13 cellular contexts compared by ENCODE assay signal in genomic region chr6:37209461-37210205, GRCh38. TPM values are rescaled to one million over a fixed set of nuclear protein-coding genes. Genes with fewer than 3 reads are reported as not detected.
DNase-seq lines count a peak whose midpoint lies in the region; ATAC-seq, FAIRE-seq and TF ChIP-seq lines count a peak whose summit lies in the region.
"Had no signal": no experiment of that assay in that cellular context is flagged by ENCODE, and none has a peak within 500 bp of the region (broad histone marks: within the 10 kb centered on the region; RNA-seq: fewer than 3 reads in every experiment).

No MANE protein-coding gene starts in this region.

- TF ChIP-seq CTCF in HepG2 (CRISPR knock-in tag; IDR thresholded peaks at IDR 0.05) (no peak), right lobe of liver (IDR thresholded peaks at IDR 0.05) (no peak)

- no peaks in the 10 kb centered on the region for H3K36me3 Mint-ChIP-seq in activated T-cell treated with anti-CD3 and anti-CD28 coated beads, Interleukin-2, amount 50 U/mL, for 24 hours (ENCODE audit: low read depth)
- H3K36me3 Mint-ChIP-seq in effector memory CD8-positive, alpha-beta T cell (ENCODE audit: insufficient read depth) = peaks cover 4% of the 10 kb centered on the region

- no peak overlapping the region for H3K9ac ChIP-seq in HepG2 (ENCODE audit: insufficient read depth, low read depth, low read length)

- H3K79me2 ChIP-seq in HepG2 (ENCODE audit: insufficient read depth, low read length) = no peaks in the 10 kb centered on the region

- no peaks in the 10 kb centered on the region for H3K36me3 ChIP-seq in HepG2 (replicated peaks in 1 of 2; ENCODE audit: control insufficient read depth in 1 of 2, insufficient read depth in 2 of 2, low read length in 2 of 2)
- H3K36me3 ChIP-seq in right lobe of liver = no peaks in the 10 kb centered on the region
- H3K36me3 ChIP-seq: ascending aorta, tibial nerve, WERI-Rb-1 had no signal

- DNase-seq in HepG2 (ENCODE audit: low spot score) (no peak), right lobe of liver (no peak), GM19238 (ENCODE audit: insufficient read length, low spot score) (no peak), NCI-H2196 treated with DMSO at 0.1 percent for 48 hours (lab: John Stamatoyannopoulos, UW; ENCODE audit: unreplicated experiment) (no peak)
- DNase-seq in activated T-cell treated with anti-CD3 and anti-CD28 coated beads, Interleukin-2, amount 50 U/mL, for 24 hours = peak; percentile 61
- peak; percentile 14 to 28 (median 26) for DNase-seq in effector memory CD8-positive, alpha-beta T cell

- in situ Hi-C loops in HepG2 (cut with HindIII; ENCODE audit: extremely low pct_ligation_motif_present, low pct_unique_long_range_greater_than_20kb) = loop anchor here (5.0 to 10.0 kb wide), 4 partner anchors 157 to 442 kb away; partner anchors contain the start of gene C6orf89

- peak overlapping the region; percentile 85 for H3K27ac Mint-ChIP-seq in activated T-cell treated with anti-CD3 and anti-CD28 coated beads, Interleukin-2, amount 50 U/mL, for 24 hours
- peak overlapping the region; percentile 62 to 85 for H3K27ac Mint-ChIP-seq in effector memory CD8-positive, alpha-beta T cell

- no peak for TF ChIP-seq POLR2A in HepG2 (IDR thresholded peaks at IDR 0.05; ENCODE audit: insufficient read depth in 1 of 2, low read depth in 2 of 2, low read length in 2 of 2)
- TF ChIP-seq POLR2A in right lobe of liver (IDR thresholded peaks at IDR 0.05) = no peak

- no peaks in the 10 kb centered on the region for H4K20me1 ChIP-seq in HepG2 (ENCODE audit: insufficient read depth, low read length)

- TF ChIP-seq EP300 in HepG2 (IDR thresholded peaks at IDR 0.05; ENCODE audit: low read depth in 2 of 2, low read length in 2 of 2) (no peak), HepG2 (CRISPR knock-in tag; IDR thresholded peaks at IDR 0.05; ENCODE audit: borderline replicate concordance) (no peak)

- no peak for FAIRE-seq in HepG2 (lab: Jason Lieb, UNC)
- FAIRE-seq: A549 had no signal

- intact Hi-C loops in HepG2 (cut with micrococcal nuclease; ENCODE audit: unreplicated experiment) (loop anchor here (1.0 kb wide), 4 partner anchors 158 to 324 kb away; partner anchors contain the start of gene C6orf89), right lobe of liver (cut with DNase I) (loop anchor here in 1 of 2 donors (10.0 kb wide), 1 partner anchor 185 kb away; no protein-coding TSS in a partner anchor)

- H3K27me3 Mint-ChIP-seq in activated T-cell treated with anti-CD3 and anti-CD28 coated beads, Interleukin-2, amount 50 U/mL, for 24 hours = no peaks in the 10 kb centered on the region
- no peaks in the 10 kb centered on the region for H3K27me3 Mint-ChIP-seq in effector memory CD8-positive, alpha-beta T cell

- H3K4me1 ChIP-seq in HepG2 (ENCODE audit: insufficient read depth, low read length) (peaks cover 19% of the 10 kb centered on the region), right lobe of liver (peaks cover 0 to 8% (median 4%) of the 10 kb centered on the region in 4 donors)
- H3K4me1 ChIP-seq: ascending aorta had no signal

- H2AFZ ChIP-seq in HepG2 (ENCODE audit: low read length) = no peak overlapping the region

- TF ChIP-seq RAD21 in HepG2 (CRISPR knock-in tag; IDR thresholded peaks at IDR 0.05) = no peak

- H3K27me3 ChIP-seq in HepG2 (ENCODE audit: control insufficient read depth in 1 of 2, insufficient read depth in 2 of 2, low read length in 2 of 2) = peaks cover 5 to 22% of the 10 kb centered on the region in 2 experiments; a peak in 3 of 5 replicates
- H3K27me3 ChIP-seq in right lobe of liver = no peaks in the 10 kb centered on the region
- H3K27me3 ChIP-seq: ascending aorta, tibial nerve had no signal

- no peaks in the 10 kb centered on the region for H3K9me3 ChIP-seq in HepG2 (ENCODE audit: low read length)
- H3K9me3 ChIP-seq in right lobe of liver = no peaks in the 10 kb centered on the region
- H3K9me3 ChIP-seq: A549, ascending aorta, tibial nerve had no signal

- H3K4me2 ChIP-seq in HepG2 (ENCODE audit: low read depth, low read length) = no peak overlapping the region
- H3K4me2 ChIP-seq: A549 had no signal

- ATAC-seq in HepG2 (no peak), right lobe of liver (no peak), HG03159 (IDR thresholded peaks at IDR 0.05; ENCODE audit: unreplicated experiment) (no peak), GM18858 (IDR thresholded peaks at IDR 0.05; ENCODE audit: unreplicated experiment) (no peak)
- peak; percentile 69 for ATAC-seq in effector memory CD8-positive, alpha-beta T cell (replicated peaks)

- BruUV-seq in HepG2 (replicated peaks; lab: Mats Ljungman, UMichigan) = no TSS peak

- H3K4me3 ChIP-seq in HepG2 (replicated peaks in 1 of 3; ENCODE audit: insufficient read depth in 1 of 3, low read depth in 2 of 3, low read length in 3 of 3) (no peak overlapping the region), right lobe of liver (no peak overlapping the region)
- H3K4me3 ChIP-seq: A549, ascending aorta, GM12878, tibial nerve had no signal

- H3K4me1 Mint-ChIP-seq in activated T-cell treated with anti-CD3 and anti-CD28 coated beads, Interleukin-2, amount 50 U/mL, for 24 hours (ENCODE audit: low read depth) = peaks cover 54% of the 10 kb centered on the region
- H3K4me1 Mint-ChIP-seq in effector memory CD8-positive, alpha-beta T cell (ENCODE audit: low read depth in 2 of 2) = peaks cover 26 to 30% of the 10 kb centered on the region in 2 donors

- no peak overlapping the region for H3K4me3 Mint-ChIP-seq in activated T-cell treated with anti-CD3 and anti-CD28 coated beads, Interleukin-2, amount 50 U/mL, for 24 hours
- peak overlapping the region; percentile 3 for H3K4me3 Mint-ChIP-seq in effector memory CD8-positive, alpha-beta T cell

- no peaks in the 10 kb centered on the region for H3K9me3 Mint-ChIP-seq in activated T-cell treated with anti-CD3 and anti-CD28 coated beads, Interleukin-2, amount 50 U/mL, for 24 hours
- H3K9me3 Mint-ChIP-seq in effector memory CD8-positive, alpha-beta T cell = no peaks in the 10 kb centered on the region

- WGBS in HepG2 (ENCODE audit: low lambda C conversion rate) = 38% methylated on average over 12 of the region's 12 CpGs
- WGBS in right lobe of liver (ENCODE audit: insufficient coverage, low coverage, low lambda C conversion rate, missing lambda C conversion rate) = 57% methylated on average over 10 of the region's 12 CpGs

- CTCF ChIA-PET in HepG2 (lab: Yijun Ruan, JAX; ENCODE audit: low intra/inter-chr PET ratio, low total read pairs) = interaction anchor here (0.9 to 10.6 kb wide), 9 partner anchors 38 to 443 kb away, joined by 3 to 268 read pairs (median 9); partner anchors contain the start of gene C6orf89

- H3K27ac ChIP-seq in HepG2 (ENCODE audit: extremely low read length, insufficient read depth, low read length) = no peak overlapping the region
- no peak overlapping the region for H3K27ac ChIP-seq in right lobe of liver
- H3K27ac ChIP-seq: ascending aorta, tibial nerve, WERI-Rb-1 had no signal

- POLR2A ChIA-PET in HepG2 (lab: Yijun Ruan, JAX) = interaction anchor here (0.6 to 2.3 kb wide), 10 partner anchors 14 to 192 kb away, joined by 3 to 7 read pairs (median 4); no protein-coding TSS in a partner anchor

RNA-seq across cellular contexts. Expression of gene PIM1, which starts 39.7 kb away (rescaled TPM):
- total RNA-seq in HepG2 (2016; rRNA removed; fragmentation: Illumina TruSeq; extraction: Trizol) = 19.1 and 29.4 TPM in 2 replicates
- total RNA-seq in HepG2 (2016; cell fraction: cytosol; rRNA removed; fragmentation: Illumina TruSeq; extraction: Trizol; ENCODE audit: low read depth) = 13.7 and 14.9 TPM in 2 replicates
- 14.8 and 30.7 TPM in 2 replicates for total RNA-seq in HepG2 (2016; cell fraction: insoluble cytoplasmic fraction; rRNA removed; fragmentation: Illumina TruSeq; extraction: Trizol)
- 28.0 and 32.4 TPM in 2 replicates for total RNA-seq in HepG2 (2016; cell fraction: membrane; rRNA removed; fragmentation: Illumina TruSeq; extraction: Trizol)
- 29.7 and 34.7 TPM in 2 replicates for total RNA-seq in HepG2 (2016; cell fraction: nucleus; rRNA removed; fragmentation: Illumina TruSeq; extraction: Trizol)
- polyA plus RNA-seq in HepG2 (2011; rRNA removed) = 117 and 149 TPM in 2 replicates
- 60.3 and 76.2 TPM in 2 replicates for polyA plus RNA-seq in HepG2 (2011; cell fraction: cytosol; rRNA removed)
- polyA plus RNA-seq in HepG2 (2011; cell fraction: nucleus; rRNA removed) = 145 and 149 TPM in 2 replicates
- polyA plus RNA-seq in HepG2 (2012) = 142 and 149 TPM in 2 replicates
- polyA plus RNA-seq in HepG2 (2016; cell fraction: cytosol; fragmentation: Illumina TruSeq; extraction: Trizol; ENCODE audit: low read depth) = 3.1 and 3.3 TPM in 2 replicates
- 15.9 and 19.2 TPM in 2 replicates for polyA plus RNA-seq in HepG2 (2016; cell fraction: insoluble cytoplasmic fraction; fragmentation: Illumina TruSeq; extraction: Trizol; ENCODE audit: low read depth)
- polyA plus RNA-seq in HepG2 (2016; cell fraction: membrane; fragmentation: Illumina TruSeq; extraction: Trizol; ENCODE audit: low read depth) = 7.9 and 8.1 TPM in 2 replicates
- polyA plus RNA-seq in HepG2 (2016; cell fraction: nucleus; fragmentation: Illumina TruSeq; extraction: Trizol; ENCODE audit: insufficient read depth, low read depth) = 68.4 and 71.9 TPM in 2 replicates
- 24.0 and 183 TPM in 2 replicates for polyA minus RNA-seq in HepG2 (2011; rRNA and poly(A)+ RNA removed; ENCODE audit: low replicate concordance)
- 66.0 and 82.3 TPM in 2 replicates for polyA minus RNA-seq in HepG2 (2011; cell fraction: cytosol; rRNA and poly(A)+ RNA removed)
- 45.6 and 58.6 TPM in 2 replicates for polyA minus RNA-seq in HepG2 (2011; cell fraction: nucleus; rRNA and poly(A)+ RNA removed)
- 10 to 100 TPM in 5 of 6 experiments, 1 to 10 TPM in 1; 5.1 to 45.2 (median 13.0) TPM for total RNA-seq in right lobe of liver

RNA-seq across cellular contexts. Expression of gene TBC1D22B, which starts 47.9 kb away (rescaled TPM):
- total RNA-seq in HepG2 (2016; rRNA removed; fragmentation: Illumina TruSeq; extraction: Trizol) (12.9 and 15.5 TPM in 2 replicates), right lobe of liver (1 to 10 TPM; 1.3 to 4.0 (median 2.8) TPM)
- total RNA-seq in HepG2 (2016; cell fraction: cytosol; rRNA removed; fragmentation: Illumina TruSeq; extraction: Trizol; ENCODE audit: low read depth) = 5.1 and 5.5 TPM in 2 replicates
- 12.5 and 13.1 TPM in 2 replicates for total RNA-seq in HepG2 (2016; cell fraction: insoluble cytoplasmic fraction; rRNA removed; fragmentation: Illumina TruSeq; extraction: Trizol)
- total RNA-seq in HepG2 (2016; cell fraction: membrane; rRNA removed; fragmentation: Illumina TruSeq; extraction: Trizol) = 18.5 and 19.2 TPM in 2 replicates
- 11.0 and 12.8 TPM in 2 replicates for total RNA-seq in HepG2 (2016; cell fraction: nucleus; rRNA removed; fragmentation: Illumina TruSeq; extraction: Trizol)
- polyA plus RNA-seq in HepG2 (2011; rRNA removed) = 8.4 and 9.7 TPM in 2 replicates
- polyA plus RNA-seq in HepG2 (2011; cell fraction: cytosol; rRNA removed) = 9.7 and 10.3 TPM in 2 replicates
- 10.9 and 11.1 TPM in 2 replicates for polyA plus RNA-seq in HepG2 (2011; cell fraction: nucleus; rRNA removed)
- polyA plus RNA-seq in HepG2 (2012) = 10.9 and 11.4 TPM in 2 replicates
- polyA plus RNA-seq in HepG2 (2016; cell fraction: cytosol; fragmentation: Illumina TruSeq; extraction: Trizol; ENCODE audit: low read depth) = 4.7 and 5.3 TPM in 2 replicates
- polyA plus RNA-seq in HepG2 (2016; cell fraction: insoluble cytoplasmic fraction; fragmentation: Illumina TruSeq; extraction: Trizol; ENCODE audit: low read depth) = 17.4 and 20.4 TPM in 2 replicates
- polyA plus RNA-seq in HepG2 (2016; cell fraction: membrane; fragmentation: Illumina TruSeq; extraction: Trizol; ENCODE audit: low read depth) = 15.4 and 16.5 TPM in 2 replicates
- polyA plus RNA-seq in HepG2 (2016; cell fraction: nucleus; fragmentation: Illumina TruSeq; extraction: Trizol; ENCODE audit: insufficient read depth, low read depth) = 20.1 and 21.3 TPM in 2 replicates
- polyA minus RNA-seq in HepG2 (2011; rRNA and poly(A)+ RNA removed; ENCODE audit: low replicate concordance) = 5.2 and 8.5 TPM in 2 replicates
- polyA minus RNA-seq in HepG2 (2011; cell fraction: cytosol; rRNA and poly(A)+ RNA removed) = 4.5 and 5.4 TPM in 2 replicates
- polyA minus RNA-seq in HepG2 (2011; cell fraction: nucleus; rRNA and poly(A)+ RNA removed) = 10.0 and 11.3 TPM in 2 replicates

RNA-seq across cellular contexts. Expression of gene TMEM217, which starts 48.3 kb away (rescaled TPM):
- total RNA-seq in HepG2 (2016; rRNA removed; fragmentation: Illumina TruSeq; extraction: Trizol) (1.6 and 3.4 TPM in 2 replicates), right lobe of liver (1 to 10 TPM in 2 of 6 experiments, under 1 TPM in 3, not detected in 1; 0.15 to 5.2 (median 0.92) TPM)
- 1.1 and 2.0 TPM in 2 replicates for total RNA-seq in HepG2 (2016; cell fraction: cytosol; rRNA removed; fragmentation: Illumina TruSeq; extraction: Trizol; ENCODE audit: low read depth)
- 1.9 and 2.0 TPM in 2 replicates for total RNA-seq in HepG2 (2016; cell fraction: insoluble cytoplasmic fraction; rRNA removed; fragmentation: Illumina TruSeq; extraction: Trizol)
- total RNA-seq in HepG2 (2016; cell fraction: membrane; rRNA removed; fragmentation: Illumina TruSeq; extraction: Trizol) = 1.5 and 2.6 TPM in 2 replicates
- 3.4 and 4.3 TPM in 2 replicates for total RNA-seq in HepG2 (2016; cell fraction: nucleus; rRNA removed; fragmentation: Illumina TruSeq; extraction: Trizol)
- 1.8 and 2.3 TPM in 2 replicates for polyA plus RNA-seq in HepG2 (2011; rRNA removed)
- 1.2 and 1.8 TPM in 2 replicates for polyA plus RNA-seq in HepG2 (2011; cell fraction: cytosol; rRNA removed)
- 0.56 and 0.92 TPM in 2 replicates for polyA plus RNA-seq in HepG2 (2011; cell fraction: nucleus; rRNA removed)
- polyA plus RNA-seq in HepG2 (2012) = 1.3 and 1.5 TPM in 2 replicates
- polyA plus RNA-seq in HepG2 (2016; cell fraction: cytosol; fragmentation: Illumina TruSeq; extraction: Trizol; ENCODE audit: low read depth) = 0.25 and 0.40 TPM in 2 replicates
- 2.7 and 3.0 TPM in 2 replicates for polyA plus RNA-seq in HepG2 (2016; cell fraction: insoluble cytoplasmic fraction; fragmentation: Illumina TruSeq; extraction: Trizol; ENCODE audit: low read depth)
- polyA plus RNA-seq in HepG2 (2016; cell fraction: membrane; fragmentation: Illumina TruSeq; extraction: Trizol; ENCODE audit: low read depth) = 0.95 and 1.4 TPM in 2 replicates
- polyA plus RNA-seq in HepG2 (2016; cell fraction: nucleus; fragmentation: Illumina TruSeq; extraction: Trizol; ENCODE audit: insufficient read depth, low read depth) = 2.9 and 4.5 TPM in 2 replicates
- polyA minus RNA-seq in HepG2 (2011; rRNA and poly(A)+ RNA removed; ENCODE audit: low replicate concordance) = 1.7 and 2.2 TPM in 2 replicates
- 0.97 and 2.3 TPM in 2 replicates for polyA minus RNA-seq in HepG2 (2011; cell fraction: cytosol; rRNA and poly(A)+ RNA removed)
- polyA minus RNA-seq in HepG2 (2011; cell fraction: nucleus; rRNA and poly(A)+ RNA removed) = 2.1 and 2.7 TPM in 2 replicates
- total RNA-seq: ascending aorta had no signal

Comparison
In these comparisons a context has a peak if more than half of its experiments do, and no peak if none do; other contexts are left out.
1. DNase-seq: peak in activated T-cell treated with anti-CD3 and anti-CD28 coated beads, Interleukin-2, amount 50 U/mL, for 24 hours (single experiment) and effector memory CD8-positive, alpha-beta T cell (3 of 3); none in HepG2 (single experiment), right lobe of liver (0 of 3), GM19238 (single experiment) and NCI-H2196 treated with DMSO at 0.1 percent for 48 hours (single experiment).